ENCODE assay signal across 16 cellular contexts in genomic region chr7:611281-611810, GRCh38.
DNase-seq lines count a peak whose midpoint lies in the region; ATAC-seq, FAIRE-seq and TF ChIP-seq lines count a peak whose summit lies in the region.
"Had no signal": no experiment of that assay in that cellular context is flagged by ENCODE, and none has a peak within 500 bp of the region (broad histone marks: within the 10 kb centered on the region; RNA-seq: fewer than 3 reads in every experiment).

No MANE protein-coding gene starts in this region.

- peak overlapping the region; percentile 89 for H3K27ac ChIP-seq in K562 (ENCODE audit: extremely low read depth, low read depth, low read length)
- H3K27ac ChIP-seq in lung (ENCODE audit: low read depth in 1 of 2, low read length in 1 of 2), result peak overlapping the region; percentile 7 to 81
- peak overlapping the region; percentile 43 for H3K27ac ChIP-seq in suprapubic skin
- H3K27ac ChIP-seq: A549, VCaP had no signal

- TF ChIP-seq POLR2A in K562 (conservative IDR thresholded peaks at IDR 0.05), result no peak
- TF ChIP-seq POLR2A in suprapubic skin (IDR thresholded peaks at IDR 0.05), result no peak

- CTCF ChIA-PET in activated CD4-positive, alpha-beta memory T cell treated with anti-CD3 and anti-CD28 coated beads, Interleukin-2, amount 10 ng/mL, durations not matched to agents 7 days and 5 days (lab: Charles Lee), result no interaction called here
- CTCF ChIA-PET in activated CD4-positive, alpha-beta memory T cell treated with anti-CD3 and anti-CD28 coated beads for 36 hours (lab: Charles Lee), result interaction anchor here (0.7 kb wide), 1 partner anchor 11 kb away, joined by 3 read pairs; no protein-coding TSS in a partner anchor
- CTCF ChIA-PET in K562 (lab: Yijun Ruan, JAX; ENCODE audit: low intra/inter-chr PET ratio), result no interaction called here

- ATAC-seq in K562 (no peak), lung (ENCODE audit: insufficient read depth, low FRiP score) (no peak), GM21515 (IDR thresholded peaks at IDR 0.05; ENCODE audit: unreplicated experiment) (no peak)
- ATAC-seq: A549, HCT116, left colon had no signal

- H3K9me1 ChIP-seq in K562 (ENCODE audit: control insufficient read depth, insufficient read depth, low read length), result peaks cover 6% of the 10 kb centered on the region

- DNase-seq in activated CD4-positive, alpha-beta memory T cell treated with anti-CD3 and anti-CD28 coated beads, Interleukin-2, amount 10 ng/mL, durations not matched to agents 7 days and 5 days, result no peak
- no peak for DNase-seq in activated CD4-positive, alpha-beta memory T cell treated with anti-CD3 and anti-CD28 coated beads for 36 hours
- DNase-seq in K562 (ENCODE audit: extremely low read depth in 1 of 4, low spot score in 3 of 4) (no peak), lung (ENCODE audit: low spot score) (no peak), suprapubic skin (ENCODE audit: low spot score in 2 of 2) (no peak), frontal cortex (ENCODE audit: low spot score in 2 of 2) (no peak), kidney tubule cell (ENCODE audit: low spot score) (no peak)
- DNase-seq: activated T-cell treated with anti-CD3 and anti-CD28 coated beads, Interleukin-2, amount 50 U/mL, for 48 hours; left colon; NCI-H82; SIG-M5 had no signal

- H3K27me3 ChIP-seq in K562 (ENCODE audit: control insufficient read depth in 2 of 2, insufficient read depth in 2 of 2, low read length in 2 of 2) (no peaks in the 10 kb centered on the region), lung (ENCODE audit: control insufficient read depth, insufficient read depth) (no peaks in the 10 kb centered on the region), suprapubic skin (no peaks in the 10 kb centered on the region)

- FAIRE-seq in K562 (lab: Jason Lieb, UNC) (peak; percentile 19), frontal cortex (lab: Jason Lieb, UNC) (no peak)
- FAIRE-seq: A549, colon had no signal

- TF ChIP-seq CTCF in K562 (IDR thresholded peaks at IDR 0.05 in 2 of 3, conservative IDR thresholded peaks at IDR 0.05 in 1 of 3; ENCODE audit: insufficient read depth in 2 of 3, low read depth in 1 of 3, low read length in 3 of 3) (no peak), lung (IDR thresholded peaks at IDR 0.05; ENCODE audit: control extremely low read depth, extremely low read depth) (no peak), suprapubic skin (IDR thresholded peaks at IDR 0.05) (no peak)

- no peak overlapping the region for H3K4me3 ChIP-seq in K562
- H3K4me3 ChIP-seq in lung, result no peak overlapping the region
- H3K4me3 ChIP-seq in suprapubic skin, result no peak overlapping the region
- H3K4me3 ChIP-seq: A549 had no signal

- peaks cover 36% of the 10 kb centered on the region for H3K4me1 Mint-ChIP-seq in activated CD4-positive, alpha-beta memory T cell treated with anti-CD3 and anti-CD28 coated beads, Interleukin-2, amount 10 ng/mL, durations not matched to agents 7 days and 5 days
- peaks cover 26% of the 10 kb centered on the region for H3K4me1 Mint-ChIP-seq in activated CD4-positive, alpha-beta memory T cell treated with anti-CD3 and anti-CD28 coated beads for 36 hours (ENCODE audit: low read depth)

- peak overlapping the region; percentile 73 to 87 for H3K9ac ChIP-seq in K562 (ENCODE audit: insufficient read depth in 1 of 2, low read depth in 2 of 2, low read length in 2 of 2)

- H3K27me3 Mint-ChIP-seq in activated CD4-positive, alpha-beta memory T cell treated with anti-CD3 and anti-CD28 coated beads, Interleukin-2, amount 10 ng/mL, durations not matched to agents 7 days and 5 days, result no peaks in the 10 kb centered on the region
- no peaks in the 10 kb centered on the region for H3K27me3 Mint-ChIP-seq in activated CD4-positive, alpha-beta memory T cell treated with anti-CD3 and anti-CD28 coated beads for 36 hours

- H3K9me3 ChIP-seq in K562 (replicated peaks; ENCODE audit: control insufficient read depth, insufficient read depth, low read depth, low read length) (no peaks in the 10 kb centered on the region), lung (ENCODE audit: control insufficient read depth in 2 of 2, insufficient read depth in 1 of 2, low read length in 1 of 2) (no peaks in the 10 kb centered on the region), suprapubic skin (no peaks in the 10 kb centered on the region)
- H3K9me3 ChIP-seq: A549 had no signal

- WGBS in K562 (ENCODE audit: insufficient coverage, low coverage, missing lambda C conversion rate), result 44% methylated on average over 12 of the region's 14 CpGs
- 74 to 76% methylated on average over 14 of the region's 14 CpGs for WGBS in lung, 2 donors
- 65% methylated on average over 14 of the region's 14 CpGs for whole genome bisulfite sequencing in suprapubic skin

- H3K27ac Mint-ChIP-seq in activated CD4-positive, alpha-beta memory T cell treated with anti-CD3 and anti-CD28 coated beads, Interleukin-2, amount 10 ng/mL, durations not matched to agents 7 days and 5 days, result peak overlapping the region; percentile 18
- no peak overlapping the region for H3K27ac Mint-ChIP-seq in activated CD4-positive, alpha-beta memory T cell treated with anti-CD3 and anti-CD28 coated beads for 36 hours

- TF ChIP-seq EP300 in K562 (IDR thresholded peaks at IDR 0.05; ENCODE audit: low read length) (no peak), suprapubic skin (IDR thresholded peaks at IDR 0.05) (no peak)

- H2AFZ ChIP-seq in K562 (ENCODE audit: low read depth, low read length), result peak overlapping the region; percentile 80

- TF ChIP-seq RAD21 in K562 (CRISPR knock-in tag; conservative IDR thresholded peaks at IDR 0.05 in 1 of 2, IDR thresholded peaks at IDR 0.05 in 1 of 2), result no peak

- POLR2A ChIA-PET in activated CD4-positive, alpha-beta memory T cell treated with anti-CD3 and anti-CD28 coated beads, Interleukin-2, amount 10 ng/mL, durations not matched to agents 7 days and 5 days (lab: Charles Lee), result no interaction called here
- POLR2A ChIA-PET in activated CD4-positive, alpha-beta memory T cell treated with anti-CD3 and anti-CD28 coated beads for 36 hours (lab: Charles Lee), result interaction anchor here (1.0 kb wide), 1 partner anchor 9 kb away, joined by 3 read pairs; no protein-coding TSS in a partner anchor
- POLR2A ChIA-PET in K562 (lab: Yijun Ruan, JAX), result interaction anchor here (0.6 to 1.2 kb wide), 4 partner anchors 12 to 185 kb away, joined by 3 to 4 read pairs (median 3); no protein-coding TSS in a partner anchor

- H3K9me3 Mint-ChIP-seq in activated CD4-positive, alpha-beta memory T cell treated with anti-CD3 and anti-CD28 coated beads, Interleukin-2, amount 10 ng/mL, durations not matched to agents 7 days and 5 days, result no peaks in the 10 kb centered on the region
- no peaks in the 10 kb centered on the region for H3K9me3 Mint-ChIP-seq in activated CD4-positive, alpha-beta memory T cell treated with anti-CD3 and anti-CD28 coated beads for 36 hours

- intact Hi-C loops in activated CD4-positive, alpha-beta memory T cell treated with anti-CD3 and anti-CD28 coated beads for 36 hours (cut with micrococcal nuclease), result no loop called here
- intact Hi-C loops in K562 (cut with micrococcal nuclease), result no loop called here

- H3K4me1 ChIP-seq in K562 (replicated peaks in 1 of 2; ENCODE audit: control insufficient read depth in 2 of 2, insufficient read depth in 2 of 2, low read length in 2 of 2) (peaks cover 20 to 53% of the 10 kb centered on the region in 2 experiments; a peak in 4 of 5 replicates), lung (ENCODE audit: control insufficient read depth in 2 of 2, insufficient read depth in 2 of 2, low read length in 2 of 2) (peaks cover 0 to 20% of the 10 kb centered on the region in 2 donors), suprapubic skin (peaks cover 18% of the 10 kb centered on the region)
- H3K4me1 ChIP-seq: A549 had no signal

- H3K4me3 Mint-ChIP-seq in activated CD4-positive, alpha-beta memory T cell treated with anti-CD3 and anti-CD28 coated beads, Interleukin-2, amount 10 ng/mL, durations not matched to agents 7 days and 5 days, result no peak overlapping the region
- no peak overlapping the region for H3K4me3 Mint-ChIP-seq in activated CD4-positive, alpha-beta memory T cell treated with anti-CD3 and anti-CD28 coated beads for 36 hours

- no peaks in the 10 kb centered on the region; the same call in 2 of the 3 replicates for H3K36me3 ChIP-seq in K562 (ENCODE audit: control insufficient read depth, insufficient read depth, low read length)
- H3K36me3 ChIP-seq in lung (ENCODE audit: control insufficient read depth in 2 of 2, insufficient read depth in 2 of 2, low read length in 2 of 2), result no peaks in the 10 kb centered on the region
- no peaks in the 10 kb centered on the region for H3K36me3 ChIP-seq in suprapubic skin

- in situ Hi-C loops in K562 (cut with MboI), result no loop called here

- peaks cover 18% of the 10 kb centered on the region for H3K36me3 Mint-ChIP-seq in activated CD4-positive, alpha-beta memory T cell treated with anti-CD3 and anti-CD28 coated beads, Interleukin-2, amount 10 ng/mL, durations not matched to agents 7 days and 5 days (ENCODE audit: low read depth)
- H3K36me3 Mint-ChIP-seq in activated CD4-positive, alpha-beta memory T cell treated with anti-CD3 and anti-CD28 coated beads for 36 hours, result peaks cover 12% of the 10 kb centered on the region

- no TSS peak for BruUV-seq in K562 (replicated peaks; lab: Mats Ljungman, UMichigan)

- H4K20me1 ChIP-seq in K562 (replicated peaks; ENCODE audit: control insufficient read depth, insufficient read depth, low read length), result no peaks in the 10 kb centered on the region

- H3K4me2 ChIP-seq in K562 (ENCODE audit: insufficient read depth, low read length), result peak overlapping the region; percentile 68
- H3K4me2 ChIP-seq: A549 had no signal

- peaks cover 5% of the 10 kb centered on the region; the same call in 1 of the 3 replicates for H3K79me2 ChIP-seq in K562 (ENCODE audit: control insufficient read depth, insufficient read depth, low read length)

TF ChIP-seq in K562, 482 proteins besides CTCF, POLR2A, EP300 and RAD21 (continues in another document):
- TF ChIP-seq SMAD3 (CRISPR knock-in tag; conservative IDR thresholded peaks at IDR 0.05) (no peak), NFIC (IDR thresholded peaks at IDR 0.05) (0 out of 2 replicates have a peak, but pooled peaks have one; percentile 32), ESRRB (CRISPR knock-in tag; IDR thresholded peaks at IDR 0.05; ENCODE audit: borderline replicate concordance) (no peak), DEAF1 (CRISPR knock-in tag; IDR thresholded peaks at IDR 0.05) (no peak), ZNF316 (IDR thresholded peaks at IDR 0.05) (no peak)
